In the genomic region with DNA sequence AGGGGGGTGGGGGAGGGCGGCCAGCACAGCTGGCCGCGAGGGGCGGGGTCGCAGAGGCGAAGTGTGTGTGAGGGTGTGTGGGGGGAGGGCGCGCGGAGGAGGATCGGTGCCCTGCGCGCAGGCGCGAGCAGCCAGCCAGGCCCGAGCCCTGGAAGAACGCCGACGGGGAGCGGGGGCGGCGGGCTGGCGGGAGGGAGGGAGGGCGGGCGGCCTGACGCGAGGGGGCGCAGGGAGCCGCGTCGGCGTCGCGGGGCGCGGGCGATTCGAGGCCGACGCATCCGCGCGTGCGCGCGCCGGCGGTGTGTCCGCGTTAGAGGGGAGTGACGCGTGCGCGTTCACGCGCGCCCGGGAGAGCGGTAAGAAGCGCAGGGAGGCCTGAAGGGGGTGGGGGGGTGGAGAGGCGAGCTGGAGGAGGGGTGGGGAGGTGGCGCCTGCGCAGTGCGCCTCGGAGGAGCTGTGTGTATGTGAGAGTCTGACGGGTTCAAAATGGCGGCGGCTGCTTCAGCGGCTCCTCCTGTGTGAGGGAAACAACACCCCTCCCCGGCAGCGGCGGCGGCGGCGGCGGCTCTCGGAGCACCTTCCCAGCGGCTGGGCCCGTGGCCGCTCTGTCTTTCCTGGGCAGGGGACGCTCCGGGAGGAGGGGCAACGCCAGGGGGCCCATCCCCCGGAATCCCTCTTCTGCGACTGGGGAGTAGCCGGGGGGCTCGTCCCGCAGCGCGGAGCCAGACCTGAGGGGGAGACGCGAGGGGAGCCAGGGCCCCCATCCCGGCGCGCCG, we compare ENCODE assay signal across 8 cellular contexts. TPM values are rescaled to one million over a fixed set of nuclear protein-coding genes. Genes with fewer than 3 reads are reported as not detected.
A peak's percentile ranks its signal among the peaks of the same experiment; 100 is the strongest.
DNase-seq lines count a peak whose midpoint lies in the region; ATAC-seq and TF ChIP-seq lines count a peak whose summit lies in the region.

TSS of gene KDM2A (plus strand) at position 463 of the 776 bp plus-strand sequence. CDS start 2,054 bp downstream, outside the sequence.

- intact Hi-C loops in tibial artery (cut with DNase I; ENCODE audit: low total_unique reads), result no loop called here

- DNase-seq in NCI-H1436 (lab: John Stamatoyannopoulos, UW), result peak; percentile 98
- DNase-seq in T follicular helper cell (ENCODE audit: low read depth), result peak; percentile 99
- DNase-seq in adipocyte (ENCODE audit: low read depth), result peak; percentile 100
- DNase-seq in cardiac muscle cell (ENCODE audit: low read depth in 1 of 2, low spot score in 1 of 2), result peak; percentile 100
- DNase-seq in tibial artery, result peak; percentile 99

- H3K4me3 ChIP-seq in adipocyte (ENCODE audit: low read length), result peak within 1 kb of the TSS; percentile 100
- H3K4me3 ChIP-seq in cardiac muscle cell, result peak within 1 kb of the TSS; percentile 97
- peak within 1 kb of the TSS; percentile 73 for H3K4me3 ChIP-seq in parathyroid adenoma (ENCODE audit: low read depth, low read length)
- peak within 1 kb of the TSS; percentile 90 to 99 for H3K4me3 ChIP-seq in tibial artery

- peak within 1 kb of the TSS; percentile 79 for H3K4me2 ChIP-seq in parathyroid adenoma (ENCODE audit: low read length)

- H3K9ac ChIP-seq in adipocyte (ENCODE audit: low read length) (peak within 1 kb of the TSS; percentile 97), parathyroid adenoma (peak within 1 kb of the TSS; percentile 46)

- H3K27me3 ChIP-seq in adipocyte (replicated peaks; ENCODE audit: control insufficient read depth, insufficient read depth, low read length), result no peaks in the 10 kb centered on the region
- H3K27me3 ChIP-seq in cardiac muscle cell, result no peaks in the 10 kb centered on the region
- H3K27me3 ChIP-seq in parathyroid adenoma (ENCODE audit: control insufficient read depth, insufficient read depth, low read length), result no peaks in the 10 kb centered on the region
- H3K27me3 ChIP-seq in tibial artery, result no peaks in the 10 kb centered on the region

- ATAC-seq in HG02840 (IDR thresholded peaks at IDR 0.05; ENCODE audit: low FRiP score, unreplicated experiment), result peak; percentile 68

- H3K9me3 ChIP-seq in adipocyte (ENCODE audit: control insufficient read depth, low read length) (no peaks in the 10 kb centered on the region), cardiac muscle cell (ENCODE audit: low read depth) (no peaks in the 10 kb centered on the region), parathyroid adenoma (ENCODE audit: control insufficient read depth, low read length) (no peaks in the 10 kb centered on the region), tibial artery (no peaks in the 10 kb centered on the region)

- H3K27ac ChIP-seq in cardiac muscle cell (peak within 1 kb of the TSS; percentile 99), parathyroid adenoma (peak within 1 kb of the TSS; percentile 77), tibial artery (peak within 1 kb of the TSS; percentile 95 to 99)

- H2AFZ ChIP-seq in parathyroid adenoma, result peak within 1 kb of the TSS; percentile 80

- H3K79me2 ChIP-seq in parathyroid adenoma, result peaks cover 11% of the 10 kb centered on the region

- peak; percentile 23 for TF ChIP-seq CTCF in GM12873 (IDR thresholded peaks at IDR 0.05; ENCODE audit: insufficient read depth, low read depth, low read length, missing control alignments)
- no peak for TF ChIP-seq CTCF in cardiac muscle cell (IDR thresholded peaks at IDR 0.05; ENCODE audit: low read depth, low read length)
- no peak for TF ChIP-seq CTCF in parathyroid adenoma (IDR thresholded peaks at IDR 0.05)
- peak in 1 of 2 experiments; percentile 6 for TF ChIP-seq CTCF in tibial artery (IDR thresholded peaks at IDR 0.05)

- H3K4me1 ChIP-seq in adipocyte (ENCODE audit: control insufficient read depth, insufficient read depth, low read length) (peaks cover 24% of the 10 kb centered on the region), cardiac muscle cell (ENCODE audit: low read depth) (peaks cover 31% of the 10 kb centered on the region), parathyroid adenoma (no peaks in the 10 kb centered on the region), tibial artery (peaks cover 0 to 34% (median 13%) of the 10 kb centered on the region in 4 donors)

- H3K36me3 ChIP-seq in adipocyte (ENCODE audit: control insufficient read depth, insufficient read depth, low read length, severe bottlenecking) (peaks cover 2% of the 10 kb centered on the region), cardiac muscle cell (no peaks in the 10 kb centered on the region), parathyroid adenoma (ENCODE audit: control insufficient read depth, insufficient read depth, low read length) (no peaks in the 10 kb centered on the region), tibial artery (peaks cover 0 to 4% (median 0%) of the 10 kb centered on the region in 3 donors)

RNA-seq across cellular contexts. Expression of gene KDM2A, which starts in this region (rescaled TPM):
- 28.2 and 37.8 TPM in 2 replicates for total RNA-seq in cardiac muscle cell
- 17.6 and 21.0 TPM in 2 replicates for polyA plus RNA-seq in cardiac muscle cell

Comparison
In these comparisons a context has a peak if more than half of its experiments do, and no peak if none do; other contexts are left out.
1. Peak in every context shown above with its lines: DNase-seq, ATAC-seq, H3K4me3 ChIP-seq and H3K27ac ChIP-seq.